In the genomic region with DNA sequence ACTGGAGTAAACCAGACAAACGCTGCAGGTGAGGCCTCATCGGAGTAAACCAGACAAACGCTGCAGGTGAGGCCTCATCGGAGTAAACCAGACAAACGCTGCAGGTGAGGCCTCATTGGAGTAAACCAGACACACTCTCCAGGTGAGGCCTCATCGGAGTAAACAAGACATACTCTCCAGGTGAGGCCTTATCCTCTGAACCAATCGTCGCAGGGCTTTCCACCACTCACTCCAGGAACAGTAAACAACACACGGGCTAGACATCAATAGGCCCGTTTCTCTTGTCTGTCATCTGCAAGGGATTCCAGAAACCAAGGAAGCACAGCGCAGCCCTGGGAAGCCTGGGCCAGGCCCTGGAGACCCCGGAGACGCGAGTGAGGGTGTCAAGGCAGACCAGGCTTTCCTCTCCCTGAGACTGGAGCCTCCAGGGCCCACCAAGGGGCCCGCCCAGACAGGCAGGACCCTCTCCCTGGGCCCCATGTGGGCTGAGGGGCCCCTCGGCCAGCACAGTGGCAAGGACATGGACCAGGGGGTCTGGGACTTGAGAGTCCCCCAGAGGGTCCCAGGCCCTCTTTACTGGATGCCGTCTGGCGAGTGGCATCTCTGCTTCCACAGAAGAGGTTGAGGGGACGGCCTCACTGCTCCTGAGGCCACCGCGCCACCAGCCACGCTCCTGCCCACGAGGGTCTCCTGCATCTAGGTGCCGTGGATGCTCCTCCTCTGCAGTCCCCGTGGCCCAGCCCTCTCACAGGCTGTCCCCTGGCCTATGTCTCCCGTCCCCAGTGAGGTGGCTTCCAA, we compare ENCODE assay signal across 26 cellular contexts. TPM values are rescaled to one million over a fixed set of nuclear protein-coding genes. Genes with fewer than 3 reads are reported as not detected.
DNase-seq lines count a peak whose midpoint lies in the region; ATAC-seq and TF ChIP-seq lines count a peak whose summit lies in the region.
"Had no signal": no experiment of that assay in that cellular context is flagged by ENCODE, and none has a peak within 500 bp of the region (broad histone marks: within the 10 kb centered on the region; RNA-seq: fewer than 3 reads in every experiment).

No MANE protein-coding gene starts in this region.

- ATAC-seq in left ventricle myocardium superior (no peak), GM21526 (IDR thresholded peaks at IDR 0.05; ENCODE audit: low FRiP score, unreplicated experiment) (no peak), HG03571 (IDR thresholded peaks at IDR 0.05; ENCODE audit: unreplicated experiment) (no peak)
- ATAC-seq: activated naive CD4-positive, alpha-beta T cell treated with anti-CD3 and anti-CD28 coated beads, Interleukin-2, amount 50 U/mL, for 72 hours; naive thymus-derived CD4-positive, alpha-beta T cell; Right ventricle myocardium inferior; stimulated activated naive CD8-positive, alpha-beta T cell treated with anti-CD3 and anti-CD28 coated beads, Interleukin-15, amount 100 ng/mL, for 72 hours had no signal

- TF ChIP-seq CTCF in right atrium auricular region (IDR thresholded peaks at IDR 0.05) = no peak
- TF ChIP-seq CTCF in epithelial cell of esophagus (IDR thresholded peaks at IDR 0.05; ENCODE audit: insufficient read depth, low read depth, low read length, missing control alignments) = no peak

- H3K27ac ChIP-seq in right atrium auricular region = no peak overlapping the region
- H3K27ac ChIP-seq: BLaER1 treated with 17β-estradiol and CSF1 and Interleukin-3, amounts not matched to agents 10 nM and 100 nM; breast epithelium; KMS-11; PC-9; thyroid gland had no signal

- H3K27me3 ChIP-seq in right atrium auricular region = no peaks in the 10 kb centered on the region
- H3K27me3 ChIP-seq: BLaER1 treated with 17β-estradiol and CSF1 and Interleukin-3, amounts not matched to agents 10 nM and 100 nM; breast epithelium; thyroid gland had no signal

- intact Hi-C loops in left ventricle myocardium superior (cut with micrococcal nuclease) = no loop called here

- H3K36me3 ChIP-seq in right atrium auricular region = peaks cover 3% of the 10 kb centered on the region
- H3K36me3 ChIP-seq: BLaER1 treated with 17β-estradiol and CSF1 and Interleukin-3, amounts not matched to agents 10 nM and 100 nM; breast epithelium; thyroid gland had no signal

- DNase-seq in left ventricle myocardium superior (peak; percentile 18), right atrium auricular region (ENCODE audit: low spot score) (no peak), NCI-H2029 (lab: John Stamatoyannopoulos, UW) (peak; percentile 73), epithelial cell of esophagus (ENCODE audit: low read depth) (peak; percentile 37), NCI-H446 treated with DMSO at 0.1 percent for 48 hours (lab: John Stamatoyannopoulos, UW) (no peak)
- DNase-seq: activated CD4-positive, alpha-beta memory T cell treated with anti-CD3 and anti-CD28 coated beads, Interleukin-2, amount 10 ng/mL, durations not matched to agents 7 days and 5 days; effector CD4-positive, alpha-beta T cell; glutamatergic neuron; MV-4-11; naive thymus-derived CD4-positive, alpha-beta T cell; NK-92 treated with Interleukin-12 subunit alpha and Interleukin-12 subunit beta, amount 100 ng/mL, for 24 hours; nucleus accumbens; PC-9; stimulated activated naive CD8-positive, alpha-beta T cell treated with anti-CD3 and anti-CD28 coated beads, Interleukin-15, amount 100 ng/mL, for 72 hours; SW 1271; T-helper 9 cell; thyroid gland had no signal

- no peaks in the 10 kb centered on the region for H3K9me3 ChIP-seq in right atrium auricular region
- H3K9me3 ChIP-seq: BLaER1 treated with 17β-estradiol and CSF1 and Interleukin-3, amounts not matched to agents 10 nM and 100 nM; breast epithelium; thyroid gland had no signal

- H3K4me1 ChIP-seq in right atrium auricular region = no peaks in the 10 kb centered on the region
- H3K4me1 ChIP-seq: breast epithelium, thyroid gland had no signal

- H3K4me3 ChIP-seq in right atrium auricular region (no peak overlapping the region), epithelial cell of esophagus (ENCODE audit: low read length) (no peak overlapping the region)
- H3K4me3 ChIP-seq: BLaER1 treated with 17β-estradiol and CSF1 and Interleukin-3, amounts not matched to agents 10 nM and 100 nM; breast epithelium; PC-9; thyroid gland had no signal

RNA-seq across cellular contexts. Expression of gene NSMF, which starts 26.4 kb away (rescaled TPM):
- total RNA-seq in left ventricle myocardium superior (10.2 TPM), right atrium auricular region (10 to 100 TPM; 16.2 to 26.2 TPM)

RNA-seq across cellular contexts. Expression of gene ENTPD8, which starts 44.4 kb away (rescaled TPM):
- total RNA-seq in left ventricle myocardium superior = not detected
- total RNA-seq in right atrium auricular region = not detected
- total RNA-seq: activated CD4-positive, alpha-beta memory T cell treated with anti-CD3 and anti-CD28 coated beads, Interleukin-2, amount 10 ng/mL, durations not matched to agents 7 days and 5 days; activated naive CD4-positive, alpha-beta T cell treated with anti-CD3 and anti-CD28 coated beads, Interleukin-2, amount 50 U/mL, for 72 hours; activated T-helper 2 cell treated with anti-CD3 and anti-CD28 coated beads, Interferon-gamma antibody, Interleukin-2, Interleukin-4, amounts not matched to agents 10 μg/mL and 5 μg/mL and 100 μg/mL, durations not matched to agents 14 hours and 24 hours and 36 hours; epithelial cell of proximal tubule; naive thymus-derived CD4-positive, alpha-beta T cell; Right ventricle myocardium inferior had no signal

Comparison
In these comparisons a context has a peak if more than half of its experiments do, and no peak if none do; other contexts are left out.
1. DNase-seq: peak in left ventricle myocardium superior (single experiment), NCI-H2029 (single experiment) and epithelial cell of esophagus (single experiment); none in right atrium auricular region (single experiment) and NCI-H446 treated with DMSO at 0.1 percent for 48 hours (single experiment).